Comparison of ENCODE assay signal across 11 cellular contexts in genomic region chr13:100506600-100507422, GRCh38.
DNase-seq lines count a peak whose midpoint lies in the region; ATAC-seq and TF ChIP-seq lines count a peak whose summit lies in the region.
"Had no signal": no experiment of that assay in that cellular context is flagged by ENCODE, and none has a peak within 500 bp of the region (broad histone marks: within the 10 kb centered on the region; RNA-seq: fewer than 3 reads in every experiment).

No MANE protein-coding gene starts in this region.

- CTCF ChIA-PET in Calu3 (lab: Charles Lee), result no interaction called here

- WGBS in spleen, 5 donors, result 45 to 51% (median 48%) methylated on average over 9 of the region's 9 CpGs

- H3K4me1 Mint-ChIP-seq in activated T-helper 1 cell treated with anti-CD3 and anti-CD28 coated beads, Interleukin-12 subunit alpha, Interleukin-12 subunit beta, Interleukin-2, Interleukin-4 antibody, amounts not matched to agents 30 ng/mL and 10 ng/mL and 1 ng/mL, durations not matched to agents 14 hours and 24 hours and 36 hours (ENCODE audit: low read depth), result peaks cover 63% of the 10 kb centered on the region
- H3K4me1 Mint-ChIP-seq in Calu3 (ENCODE audit: low read depth, unreplicated experiment), result no peaks in the 10 kb centered on the region
- peaks cover 66% of the 10 kb centered on the region for H3K4me1 Mint-ChIP-seq in nephron progenitor cell

- peaks cover 0 to 18% (median 14%) of the 10 kb centered on the region in 6 donors for H3K4me1 ChIP-seq in spleen

- no peak overlapping the region for H3K4me3 ChIP-seq in spleen
- H3K4me3 ChIP-seq: skin epidermis had no signal

- H3K9me3 Mint-ChIP-seq in activated T-helper 1 cell treated with anti-CD3 and anti-CD28 coated beads, Interleukin-12 subunit alpha, Interleukin-12 subunit beta, Interleukin-2, Interleukin-4 antibody, amounts not matched to agents 30 ng/mL and 10 ng/mL and 1 ng/mL, durations not matched to agents 14 hours and 24 hours and 36 hours, result no peaks in the 10 kb centered on the region
- H3K9me3 Mint-ChIP-seq in Calu3 (ENCODE audit: low read depth, unreplicated experiment) (no peaks in the 10 kb centered on the region), nephron progenitor cell (peaks cover 9% of the 10 kb centered on the region)

- TF ChIP-seq POLR2A in spleen (IDR thresholded peaks at IDR 0.05), result no peak

- peak overlapping the region; percentile 82 for H3K4me3 Mint-ChIP-seq in activated T-helper 1 cell treated with anti-CD3 and anti-CD28 coated beads, Interleukin-12 subunit alpha, Interleukin-12 subunit beta, Interleukin-2, Interleukin-4 antibody, amounts not matched to agents 30 ng/mL and 10 ng/mL and 1 ng/mL, durations not matched to agents 14 hours and 24 hours and 36 hours
- H3K4me3 Mint-ChIP-seq in Calu3 (ENCODE audit: low read depth, unreplicated experiment) (no peak overlapping the region), nephron progenitor cell (no peak overlapping the region)

- intact Hi-C loops in activated T-helper 1 cell treated with anti-CD3 and anti-CD28 coated beads, Interleukin-12 subunit alpha, Interleukin-12 subunit beta, Interleukin-2, Interleukin-4 antibody, amounts not matched to agents 30 ng/mL and 10 ng/mL and 1 ng/mL, durations not matched to agents 14 hours and 24 hours and 36 hours (cut with micrococcal nuclease), result loop anchor here (1.0 to 5.0 kb wide), 8 partner anchors 22 to 850 kb away; no protein-coding TSS in a partner anchor
- intact Hi-C loops in Calu3 (cut with micrococcal nuclease; ENCODE audit: unreplicated experiment) (no loop called here), spleen (cut with DNase I; ENCODE audit: low total_unique reads) (no loop called here)

- ATAC-seq in GM21526 (IDR thresholded peaks at IDR 0.05; ENCODE audit: low FRiP score, unreplicated experiment) (peak; percentile 30), GM19455 (IDR thresholded peaks at IDR 0.05; ENCODE audit: unreplicated experiment) (no peak)

- DNase-seq in DMS153 (lab: John Stamatoyannopoulos, UW), result peak; percentile 57
- peak; percentile 83 to 87 for DNase-seq in NCI-H1930 (lab: John Stamatoyannopoulos, UW)
- no peak for DNase-seq in activated T-helper 1 cell treated with anti-CD3 and anti-CD28 coated beads, Interleukin-12 subunit alpha, Interleukin-12 subunit beta, Interleukin-2, Interleukin-4 antibody, amounts not matched to agents 30 ng/mL and 10 ng/mL and 1 ng/mL, durations not matched to agents 14 hours and 24 hours and 36 hours (ENCODE audit: low spot score)
- DNase-seq in Calu3, result no peak
- no peak for DNase-seq in spleen
- no peak for DNase-seq in nephron progenitor cell
- DNase-seq: DMS53, NCI-H2171 treated with DMSO at 0.1 percent for 48 hours had no signal

- no peak overlapping the region for H3K27ac ChIP-seq in spleen
- H3K27ac ChIP-seq: skin epidermis had no signal

- BruUV-seq in Calu3 (replicated peaks; lab: Mats Ljungman, UMichigan), result no TSS peak

- peak overlapping the region; percentile 87 for H3K27ac Mint-ChIP-seq in activated T-helper 1 cell treated with anti-CD3 and anti-CD28 coated beads, Interleukin-12 subunit alpha, Interleukin-12 subunit beta, Interleukin-2, Interleukin-4 antibody, amounts not matched to agents 30 ng/mL and 10 ng/mL and 1 ng/mL, durations not matched to agents 14 hours and 24 hours and 36 hours
- no peak overlapping the region for H3K27ac Mint-ChIP-seq in Calu3 (ENCODE audit: unreplicated experiment)
- no peak overlapping the region for H3K27ac Mint-ChIP-seq in nephron progenitor cell

- H3K27me3 Mint-ChIP-seq in activated T-helper 1 cell treated with anti-CD3 and anti-CD28 coated beads, Interleukin-12 subunit alpha, Interleukin-12 subunit beta, Interleukin-2, Interleukin-4 antibody, amounts not matched to agents 30 ng/mL and 10 ng/mL and 1 ng/mL, durations not matched to agents 14 hours and 24 hours and 36 hours (ENCODE audit: insufficient read depth), result peaks cover 3% of the 10 kb centered on the region
- H3K27me3 Mint-ChIP-seq in Calu3 (ENCODE audit: unreplicated experiment), result no peaks in the 10 kb centered on the region
- H3K27me3 Mint-ChIP-seq in nephron progenitor cell (ENCODE audit: low read depth, poor library complexity), result peaks cover 11% of the 10 kb centered on the region

- H3K36me3 ChIP-seq in spleen, result no peaks in the 10 kb centered on the region

- no peaks in the 10 kb centered on the region for H3K9me3 ChIP-seq in spleen

- no peak for TF ChIP-seq CTCF in Calu3 (IDR thresholded peaks at IDR 0.05; ENCODE audit: unreplicated experiment)
- no peak for TF ChIP-seq CTCF in spleen (IDR thresholded peaks at IDR 0.05 in 8 of 11, conservative IDR thresholded peaks at IDR 0.05 in 3 of 11)
- no peak for TF ChIP-seq CTCF in nephron progenitor cell (IDR thresholded peaks at IDR 0.05)

- H3K27me3 ChIP-seq in spleen (replicated peaks in 1 of 7), result no peaks in the 10 kb centered on the region

- H3K36me3 Mint-ChIP-seq in activated T-helper 1 cell treated with anti-CD3 and anti-CD28 coated beads, Interleukin-12 subunit alpha, Interleukin-12 subunit beta, Interleukin-2, Interleukin-4 antibody, amounts not matched to agents 30 ng/mL and 10 ng/mL and 1 ng/mL, durations not matched to agents 14 hours and 24 hours and 36 hours (ENCODE audit: low read depth), result peaks cover 10% of the 10 kb centered on the region
- H3K36me3 Mint-ChIP-seq in Calu3 (ENCODE audit: insufficient read depth, unreplicated experiment) (no peaks in the 10 kb centered on the region), nephron progenitor cell (ENCODE audit: low read depth) (peaks cover 9% of the 10 kb centered on the region)

Comparison
In these comparisons a context has a peak if more than half of its experiments do, and no peak if none do; other contexts are left out.
1. DNase-seq: peak in DMS153 (single experiment) and NCI-H1930 (2 of 2); none in activated T-helper 1 cell treated with anti-CD3 and anti-CD28 coated beads, Interleukin-12 subunit alpha, Interleukin-12 subunit beta, Interleukin-2, Interleukin-4 antibody, amounts not matched to agents 30 ng/mL and 10 ng/mL and 1 ng/mL, durations not matched to agents 14 hours and 24 hours and 36 hours (single experiment), Calu3 (single experiment), spleen (single experiment) and nephron progenitor cell (single experiment).